25 cellular contexts compared by ENCODE assay signal in genomic region chr5:178375348-178375747, GRCh38.
"Had no signal": no experiment of that assay in that cellular context is flagged by ENCODE, and none has a peak within 500 bp of the region (broad histone marks: within the 10 kb centered on the region; RNA-seq: fewer than 3 reads in every experiment).

No MANE protein-coding gene starts in this region.

- H3K4me2 ChIP-seq: neural progenitor cell had no signal

- H3K9me3 ChIP-seq: left ventricle myocardium inferior, neutrophil, ovary, stomach, testis, thyroid gland, transverse colon, upper lobe of left lung, vagina had no signal

- H3K36me3 ChIP-seq: left ventricle myocardium inferior, neural progenitor cell, neutrophil, ovary, stomach, thyroid gland, transverse colon, upper lobe of left lung, vagina had no signal

- DNase-seq: hypothalamus; immature natural killer cell; left ventricle myocardium inferior; mesendoderm; naive B cell; occipital lobe; ovary; stimulated activated CD4-positive, alpha-beta T cell treated with anti-CD3 and anti-CD28 coated beads, Interleukin-12 subunit alpha, Interleukin-12 subunit beta, amount 100 ng/mL, for 4 hours; stimulated activated CD4-positive, alpha-beta T cell treated with anti-CD3 and anti-CD28 coated beads, Interleukin-15, amount 100 ng/mL, for 24 hours; stimulated activated CD4-positive, alpha-beta T cell treated with anti-CD3 and anti-CD28 coated beads, Interleukin-2, amount 100 ng/mL, for 24 hours; stimulated activated CD4-positive, alpha-beta T cell treated with anti-CD3 and anti-CD28 coated beads, Interleukin-4, amount 100 ng/mL, for 1 hour; stimulated activated naive B cell treated with anti-CD40 and anti-IgM and Interleukin-4, amounts not matched to agents 10 μg/mL and 1 μg/mL and 100 μg/mL, for 72 hours; stimulated activated naive CD8-positive, alpha-beta T cell treated with anti-CD3 and anti-CD28 coated beads, Interleukin-15, Interleukin-2, amounts not matched to agents 100 U/mL and 50 U/mL, for 24 hours; stomach; testis; thyroid gland; transverse colon; upper lobe of left lung had no signal

- H3K4me3 ChIP-seq: left ventricle myocardium inferior, lung, neural progenitor cell, ovary, skin epidermis, stomach, testis, thyroid gland, transverse colon, upper lobe of left lung, vagina had no signal

- H3K27ac ChIP-seq: left ventricle myocardium inferior, neural progenitor cell, neutrophil, ovary, skin epidermis, stomach, testis, thyroid gland, transverse colon, upper lobe of left lung, vagina had no signal

- H2AFZ ChIP-seq: neural progenitor cell had no signal

- H3K9ac ChIP-seq: neural progenitor cell had no signal

- H3K4me1 ChIP-seq: left ventricle myocardium inferior, neural progenitor cell had no signal

- ATAC-seq: right cardiac atrium; sciatic nerve; stimulated activated naive B cell treated with anti-CD40 and anti-IgM and Interleukin-4, amounts not matched to agents 10 μg/mL and 1 μg/mL and 100 μg/mL, for 72 hours; stimulated activated naive CD8-positive, alpha-beta T cell treated with anti-CD3 and anti-CD28 coated beads, Interleukin-15, Interleukin-2, amounts not matched to agents 100 U/mL and 50 U/mL, for 24 hours had no signal

- H3K27me3 ChIP-seq: neural progenitor cell, neutrophil, ovary, testis, thyroid gland, transverse colon, upper lobe of left lung, vagina had no signal
